15 cellular contexts compared by ENCODE assay signal in the genomic region with DNA sequence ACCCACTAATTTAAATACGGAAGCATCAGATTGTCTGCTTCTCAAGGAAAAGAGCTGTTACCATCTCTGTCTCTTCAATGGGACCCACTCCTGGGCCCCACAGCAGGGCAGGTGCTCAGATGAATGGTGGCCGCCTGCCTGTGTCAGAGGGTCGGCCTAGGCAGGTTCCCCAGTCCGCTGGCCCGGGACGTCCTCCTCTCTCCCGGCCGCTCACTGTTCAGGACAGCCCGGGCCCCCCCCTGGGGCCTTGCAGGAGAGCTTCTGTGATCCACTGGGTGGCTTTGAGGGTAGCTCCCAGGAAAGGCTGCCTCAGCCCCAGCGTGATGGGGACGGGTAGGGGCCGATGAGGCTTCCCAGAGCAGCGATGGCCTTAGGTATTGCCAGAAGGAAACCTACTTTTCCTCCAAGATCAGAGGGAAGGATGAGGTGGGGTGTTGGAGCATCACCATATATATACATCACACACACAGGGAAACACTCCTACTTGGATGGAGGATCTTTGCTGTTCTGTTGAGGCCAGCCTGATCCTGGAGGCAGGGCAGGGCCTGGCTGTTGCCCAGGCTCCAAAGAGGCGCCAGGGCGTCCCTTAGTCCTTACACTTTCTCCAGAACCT.
"Had no signal": no experiment of that assay in that cellular context is flagged by ENCODE, and none has a peak within 500 bp of the region (broad histone marks: within the 10 kb centered on the region; RNA-seq: fewer than 3 reads in every experiment).

No MANE protein-coding gene starts in this region.

- H3K4me3 Mint-ChIP-seq: activated CD8-positive, alpha-beta T cell treated with anti-CD3 and anti-CD28 coated beads for 36 hours; activated naive CD4-positive, alpha-beta T cell treated with anti-CD3 and anti-CD28 coated beads for 36 hours; activated T-helper 1 cell treated with anti-CD3 and anti-CD28 coated beads, Interleukin-12 subunit alpha, Interleukin-12 subunit beta, Interleukin-2, Interleukin-4 antibody, amounts not matched to agents 30 ng/mL and 10 ng/mL and 1 ng/mL, durations not matched to agents 14 hours and 24 hours and 36 hours had no signal

- DNase-seq: activated CD8-positive, alpha-beta T cell treated with anti-CD3 and anti-CD28 coated beads for 36 hours; activated naive CD4-positive, alpha-beta T cell treated with anti-CD3 and anti-CD28 coated beads for 36 hours; caudate nucleus; effector memory CD4-positive, alpha-beta T cell; lower lobe of right lung; midbrain; naive thymus-derived CD4-positive, alpha-beta T cell; occipital lobe; right cardiac atrium; T1000; tibial artery had no signal

- H3K27me3 Mint-ChIP-seq: activated CD8-positive, alpha-beta T cell treated with anti-CD3 and anti-CD28 coated beads for 36 hours had no signal

- H3K4me3 ChIP-seq: coronary artery, hepatocyte, lower lobe of right lung, tibial artery had no signal

- H3K27ac ChIP-seq: coronary artery, hepatocyte, lower lobe of right lung, tibial artery had no signal

- H2AFZ ChIP-seq: hepatocyte had no signal

- H3K4me2 ChIP-seq: hepatocyte had no signal

- H3K79me2 ChIP-seq: hepatocyte had no signal

- H3K9me3 Mint-ChIP-seq: activated CD8-positive, alpha-beta T cell treated with anti-CD3 and anti-CD28 coated beads for 36 hours; activated naive CD4-positive, alpha-beta T cell treated with anti-CD3 and anti-CD28 coated beads for 36 hours; activated T-helper 1 cell treated with anti-CD3 and anti-CD28 coated beads, Interleukin-12 subunit alpha, Interleukin-12 subunit beta, Interleukin-2, Interleukin-4 antibody, amounts not matched to agents 30 ng/mL and 10 ng/mL and 1 ng/mL, durations not matched to agents 14 hours and 24 hours and 36 hours; naive thymus-derived CD4-positive, alpha-beta T cell had no signal

- ATAC-seq: activated CD8-positive, alpha-beta T cell treated with anti-CD3 and anti-CD28 coated beads for 36 hours; naive thymus-derived CD4-positive, alpha-beta T cell had no signal

- H3K9me3 ChIP-seq: lower lobe of right lung, tibial artery had no signal

- H3K27me3 ChIP-seq: hepatocyte, tibial artery had no signal

- H3K27ac Mint-ChIP-seq: activated CD8-positive, alpha-beta T cell treated with anti-CD3 and anti-CD28 coated beads for 36 hours; activated naive CD4-positive, alpha-beta T cell treated with anti-CD3 and anti-CD28 coated beads for 36 hours; activated T-helper 1 cell treated with anti-CD3 and anti-CD28 coated beads, Interleukin-12 subunit alpha, Interleukin-12 subunit beta, Interleukin-2, Interleukin-4 antibody, amounts not matched to agents 30 ng/mL and 10 ng/mL and 1 ng/mL, durations not matched to agents 14 hours and 24 hours and 36 hours; progenitor cell of endocrine pancreas had no signal
